Comparison of ENCODE assay signal across 1 cellular context in genomic region chr11:47269002-47269828, GRCh38.
TF ChIP-seq lines count a peak whose summit lies in the region.

No MANE protein-coding gene starts in this region.

TF ChIP-seq in K562, 482 proteins besides CTCF, POLR2A, EP300 and RAD21 (continued from another document and continues in another):
- TF ChIP-seq AFF4 (CRISPR knock-in tag; IDR thresholded peaks at IDR 0.05) (no peak; the same call in 1 of the 2 replicates), SETDB1 (IDR thresholded peaks at IDR 0.05; ENCODE audit: low read length) (no peak), PRDM10 (IDR thresholded peaks at IDR 0.05; ENCODE audit: partially characterized antibody) (peak; percentile 100), BRD4 (IDR thresholded peaks at IDR 0.05) (0 out of 2 replicates have a peak, but pooled peaks have one; percentile 25), HMGN3 (IDR thresholded peaks at IDR 0.05; ENCODE audit: borderline replicate concordance, extremely low read depth, insufficient read length, low read depth, low read length) (peak; percentile 3), ZNF133 (CRISPR knock-in tag; IDR thresholded peaks at IDR 0.05) (no peak), TARDBP (IDR thresholded peaks at IDR 0.05) (peak; percentile 81), SMAD2 (IDR thresholded peaks at IDR 0.05; ENCODE audit: low read depth, low read length) (no peak), TEAD2 (tag; IDR thresholded peaks at IDR 0.05) (no peak), MGA (IDR thresholded peaks at IDR 0.05) (peak; percentile 93), ZNF830 (CRISPR knock-in tag; IDR thresholded peaks at IDR 0.05) (no peak), SNAPC5 (CRISPR knock-in tag; IDR thresholded peaks at IDR 0.05) (no peak), ZNF511 (CRISPR knock-in tag; IDR thresholded peaks at IDR 0.05) (peak; percentile 80; the same call in 1 of the 2 replicates), ZFX (CRISPR knock-in tag; IDR thresholded peaks at IDR 0.05) (peak; percentile 63; the same call in 1 of the 2 replicates), SRSF9 (IDR thresholded peaks at IDR 0.05; ENCODE audit: borderline replicate concordance, low read depth, low read length) (no peak), GABPA (tag; conservative IDR thresholded peaks at IDR 0.05; ENCODE audit: low read depth) (peak; percentile 89), POLR2AphosphoS5 (IDR thresholded peaks at IDR 0.05; ENCODE audit: control insufficient read depth, insufficient read depth, low read depth, low read length) (peak; percentile 55), MTF1 (CRISPR knock-in tag; IDR thresholded peaks at IDR 0.05; ENCODE audit: borderline replicate concordance) (no peak), MED1 (CRISPR knock-in tag; IDR thresholded peaks at IDR 0.05; ENCODE audit: borderline replicate concordance) (no peak), EGR1 (conservative IDR thresholded peaks at IDR 0.05) (no peak; the same call in 1 of the 2 replicates), ZMIZ1 (IDR thresholded peaks at IDR 0.05; ENCODE audit: low read depth in 2 of 2, low read length in 2 of 2) (no peak), KAT7 (CRISPR knock-in tag; IDR thresholded peaks at IDR 0.05; ENCODE audit: borderline replicate concordance) (no peak), DEAF1 (CRISPR knock-in tag; IDR thresholded peaks at IDR 0.05) (no peak; the same call in 1 of the 2 replicates)
